In the genomic region with DNA sequence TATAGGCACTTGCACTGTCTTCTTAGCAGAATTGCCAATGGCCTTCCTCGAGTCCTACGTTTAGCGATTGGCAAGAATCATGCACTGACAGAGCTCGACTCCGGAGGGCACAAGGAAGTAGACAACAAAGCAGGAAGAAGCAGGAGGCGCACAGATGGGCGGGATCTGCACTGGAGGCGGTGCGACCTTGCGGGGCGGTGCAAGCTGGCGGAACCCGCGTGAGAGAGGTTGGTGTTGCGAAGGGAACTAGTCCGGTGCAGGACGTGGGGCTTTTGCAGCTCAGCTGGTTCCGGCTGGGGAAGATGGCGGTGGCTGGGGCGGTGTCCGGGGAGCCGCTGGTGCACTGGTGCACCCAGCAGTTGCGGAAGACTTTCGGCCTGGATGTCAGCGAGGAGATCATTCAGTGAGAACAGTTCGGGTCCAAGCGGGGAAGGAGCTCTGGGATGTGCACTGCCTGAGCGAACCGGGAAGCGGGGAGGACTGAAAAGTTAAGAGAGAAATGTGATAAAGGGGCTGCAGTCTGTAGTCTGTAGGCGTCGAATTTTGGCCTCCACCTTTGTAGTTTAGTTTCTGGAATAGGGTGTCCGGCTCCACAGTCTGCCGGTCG, we compare ENCODE assay signal across 8 cellular contexts. TPM values are rescaled to one million over a fixed set of nuclear protein-coding genes. Genes with fewer than 3 reads are reported as not detected.
DNase-seq lines count a peak whose midpoint lies in the region; ATAC-seq lines count a peak whose summit lies in the region.

A gene (plus strand): TSS at position 275 of the 607 bp plus-strand sequence. CDS start 28 bp downstream, at position 303.

- peak within 1 kb of the TSS; percentile 86 for H3K4me2 ChIP-seq in mesendoderm (ENCODE audit: low read length)

- no peaks in the 10 kb centered on the region for H3K9me3 ChIP-seq in CD8-positive, alpha-beta memory T cell (ENCODE audit: low read length)
- H3K9me3 ChIP-seq in endocrine pancreas (ENCODE audit: control insufficient read depth, low read length), result no peaks in the 10 kb centered on the region

- peak within 1 kb of the TSS; percentile 94 to 100 (median 98) for H3K4me3 Mint-ChIP-seq in CD8-positive, alpha-beta memory T cell

- no peak within 1 kb of the TSS for H2AK5ac ChIP-seq in mesendoderm (ENCODE audit: low read length)

- no peak within 1 kb of the TSS for H3K23ac ChIP-seq in mesendoderm (ENCODE audit: low read length)

- peak within 1 kb of the TSS; percentile 81 for H3K27ac ChIP-seq in CD8-positive, alpha-beta memory T cell (ENCODE audit: low read depth, low read length)
- H3K27ac ChIP-seq in mesendoderm (ENCODE audit: low read depth, low read length), result no peak within 1 kb of the TSS

- ATAC-seq in GM19467 (IDR thresholded peaks at IDR 0.05; ENCODE audit: unreplicated experiment), result peak; percentile 91

- H3K27me3 Mint-ChIP-seq in CD8-positive, alpha-beta memory T cell, result no peaks in the 10 kb centered on the region

- no peak within 1 kb of the TSS for H4K8ac ChIP-seq in mesendoderm (ENCODE audit: low read depth, low read length)

- H3K79me1 ChIP-seq in mesendoderm (ENCODE audit: low read length), result no peaks in the 10 kb centered on the region

- H3K4me3 ChIP-seq in CD8-positive, alpha-beta memory T cell (ENCODE audit: low read length), result peak within 1 kb of the TSS; percentile 96
- H3K4me3 ChIP-seq in endocrine pancreas (ENCODE audit: control insufficient read depth, insufficient read depth, low read length), result peak within 1 kb of the TSS; percentile 82
- H3K4me3 ChIP-seq in mesendoderm (ENCODE audit: low read length), result peak within 1 kb of the TSS; percentile 64

- H3K9ac ChIP-seq in endocrine pancreas (ENCODE audit: control insufficient read depth, insufficient read depth, low read length) (peak within 1 kb of the TSS; percentile 80), mesendoderm (ENCODE audit: low read length) (peak within 1 kb of the TSS; percentile 72)

- no CpG with 5 or more reads among the region's 35 CpGs for WGBS in mesendoderm (ENCODE audit: extremely low coverage, insufficient coverage, low lambda C conversion rate)

- H3K79me2 ChIP-seq in mesendoderm (ENCODE audit: control insufficient read depth, insufficient read depth, low read length), result no peaks in the 10 kb centered on the region

- POLR2A ChIA-PET in CD8-positive, alpha-beta memory T cell (lab: Charles Lee), result interaction anchor here (0.6 to 1.5 kb wide), 7 partner anchors 31 to 602 kb away, joined by 3 to 19 read pairs (median 3); a partner anchor contains a TSS

- H3K27me3 ChIP-seq in CD8-positive, alpha-beta memory T cell (ENCODE audit: insufficient read depth, low read length, poor library complexity, severe bottlenecking), result no peaks in the 10 kb centered on the region
- H3K27me3 ChIP-seq in endocrine pancreas (ENCODE audit: control insufficient read depth, insufficient read depth, low read length), result no peaks in the 10 kb centered on the region
- H3K27me3 ChIP-seq in mesendoderm (ENCODE audit: insufficient read depth, low read length, poor library complexity), result no peaks in the 10 kb centered on the region

- H3K4me1 ChIP-seq in CD8-positive, alpha-beta memory T cell (ENCODE audit: insufficient read depth, low read length), result peaks cover 19% of the 10 kb centered on the region
- H3K4me1 ChIP-seq in endocrine pancreas (ENCODE audit: control insufficient read depth, insufficient read depth, low read length) (no peaks in the 10 kb centered on the region), mesendoderm (ENCODE audit: control insufficient read depth, low read depth, low read length) (no peaks in the 10 kb centered on the region)

- H2BK5ac ChIP-seq in mesendoderm (ENCODE audit: low read length), result no peak within 1 kb of the TSS

- no peak within 1 kb of the TSS for H2BK120ac ChIP-seq in mesendoderm (ENCODE audit: low read depth, low read length)

- CTCF ChIA-PET in CD8-positive, alpha-beta memory T cell (lab: Charles Lee), result interaction anchor here (1.0 to 1.3 kb wide), 8 partner anchors 9 to 448 kb away, joined by 3 to 4 read pairs (median 3); a partner anchor contains a TSS

- peaks cover 0 to 18% (median 2%) of the 10 kb centered on the region in 3 donors for H3K36me3 Mint-ChIP-seq in CD8-positive, alpha-beta memory T cell

- H3K36me3 ChIP-seq in CD8-positive, alpha-beta memory T cell (ENCODE audit: insufficient read depth, low read length), result no peaks in the 10 kb centered on the region
- no peaks in the 10 kb centered on the region for H3K36me3 ChIP-seq in endocrine pancreas (ENCODE audit: control insufficient read depth, insufficient read depth, low read length)
- no peaks in the 10 kb centered on the region for H3K36me3 ChIP-seq in mesendoderm (ENCODE audit: control insufficient read depth, insufficient read depth, low read length)

- no peaks in the 10 kb centered on the region for H3K9me3 Mint-ChIP-seq in CD8-positive, alpha-beta memory T cell

- peak; percentile 93 to 97 (median 95) for DNase-seq in CD8-positive, alpha-beta memory T cell
- DNase-seq in HS-27A (ENCODE audit: low read depth) (peak; percentile 89), NOMO-1 treated with dmso at 0.1 percent for 144 hours (lab: John Stamatoyannopoulos, UW; ENCODE audit: unreplicated experiment) (peak; percentile 99), mesendoderm (peak; percentile 98)
- DNase-seq in activated CD8-positive, alpha-beta memory T cell treated with anti-CD3 and anti-CD28 coated beads for 48 hours (ENCODE audit: low read depth in 2 of 3, low spot score in 2 of 3), result peak; percentile 88 to 93 (median 92)
- peak; percentile 91 for DNase-seq in stimulated activated CD8-positive, alpha-beta memory T cell treated with anti-CD3 and anti-CD28 coated beads, Interleukin-15, amount 100 ng/mL, for 1 hour (ENCODE audit: low read depth)

- H3K27ac Mint-ChIP-seq in CD8-positive, alpha-beta memory T cell, result peak within 1 kb of the TSS; percentile 73 to 98 (median 96)

- no peak within 1 kb of the TSS for H2BK15ac ChIP-seq in mesendoderm (replicated peaks; ENCODE audit: low read depth)

- H3K4ac ChIP-seq in mesendoderm (ENCODE audit: low read depth, low read length), result no peak within 1 kb of the TSS

- H4K5ac ChIP-seq in mesendoderm (ENCODE audit: low read length), result peak within 1 kb of the TSS; percentile 81

- no peak within 1 kb of the TSS for H3K18ac ChIP-seq in mesendoderm (ENCODE audit: low read length)

- peaks cover 17 to 27% (median 20%) of the 10 kb centered on the region in 3 donors for H3K4me1 Mint-ChIP-seq in CD8-positive, alpha-beta memory T cell

- H3K56ac ChIP-seq in mesendoderm (ENCODE audit: low read length), result peak within 1 kb of the TSS; percentile 84

RNA-seq across cellular contexts. Expression of the gene that starts here (rescaled TPM):
- 10 to 100 TPM; 25.1 to 26.2 TPM for total RNA-seq in CD8-positive, alpha-beta memory T cell
- polyA plus RNA-seq in CD8-positive, alpha-beta memory T cell, result 31.9 TPM
- polyA plus RNA-seq in mesendoderm (2013, experiment 1 of 2), result 31.0 TPM
- polyA plus RNA-seq in mesendoderm (2013, experiment 2 of 2), result 30.8 TPM
